ENCODE assay signal across 1 cellular context in the genomic region with DNA sequence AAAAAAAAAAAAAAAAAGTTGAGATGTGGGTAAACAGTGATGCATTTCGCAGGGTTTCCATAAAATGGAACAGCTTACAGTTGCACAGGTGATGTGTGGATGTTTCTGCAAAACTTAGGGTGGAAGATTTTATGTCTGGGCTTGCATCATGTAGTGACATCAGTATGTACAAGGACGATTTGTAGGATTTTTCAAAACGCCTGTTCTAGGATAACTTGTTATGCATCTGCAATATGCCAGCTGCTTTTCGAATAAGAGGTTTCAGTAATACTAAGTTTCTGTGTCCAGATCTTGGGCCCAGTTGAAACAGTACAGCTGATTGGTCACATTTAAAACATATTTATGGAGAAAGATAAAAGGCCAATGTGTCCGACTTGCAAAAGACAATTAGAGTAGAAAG.
TF ChIP-seq lines count a peak whose summit lies in the region.

No MANE protein-coding gene starts in this region.

TF ChIP-seq in K562, 482 proteins besides CTCF, POLR2A, EP300 and RAD21 (continued from another document and continues in another):
- TF ChIP-seq, protein P1, sequence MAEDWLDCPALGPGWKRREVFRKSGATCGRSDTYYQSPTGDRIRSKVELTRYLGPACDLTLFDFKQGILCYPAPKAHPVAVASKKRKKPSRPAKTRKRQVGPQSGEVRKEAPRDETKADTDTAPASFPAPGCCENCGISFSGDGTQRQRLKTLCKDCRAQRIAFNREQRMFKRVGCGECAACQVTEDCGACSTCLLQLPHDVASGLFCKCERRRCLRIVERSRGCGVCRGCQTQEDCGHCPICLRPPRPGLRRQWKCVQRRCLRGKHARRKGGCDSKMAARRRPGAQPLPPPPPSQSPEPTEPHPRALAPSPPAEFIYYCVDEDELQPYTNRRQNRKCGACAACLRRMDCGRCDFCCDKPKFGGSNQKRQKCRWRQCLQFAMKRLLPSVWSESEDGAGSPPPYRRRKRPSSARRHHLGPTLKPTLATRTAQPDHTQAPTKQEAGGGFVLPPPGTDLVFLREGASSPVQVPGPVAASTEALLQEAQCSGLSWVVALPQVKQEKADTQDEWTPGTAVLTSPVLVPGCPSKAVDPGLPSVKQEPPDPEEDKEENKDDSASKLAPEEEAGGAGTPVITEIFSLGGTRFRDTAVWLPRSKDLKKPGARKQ (CRISPR knock-in tag; IDR thresholded peaks at IDR 0.05), result no peak
- TF ChIP-seq POLR3A (IDR thresholded peaks at IDR 0.05; ENCODE audit: borderline replicate concordance, extremely low read depth, insufficient read depth, insufficient read length) (no peak), MAZ (CRISPR knock-in tag; conservative IDR thresholded peaks at IDR 0.05 in 1 of 2, IDR thresholded peaks at IDR 0.05 in 1 of 2) (no peak), SETDB1 (IDR thresholded peaks at IDR 0.05; ENCODE audit: low read length) (no peak), ELF1 (tag; IDR thresholded peaks at IDR 0.05) (no peak), ZNF551 (CRISPR knock-in tag; IDR thresholded peaks at IDR 0.05) (no peak), MAFG (tag; conservative IDR thresholded peaks at IDR 0.05) (no peak), PYGO2 (tag; IDR thresholded peaks at IDR 0.05) (no peak), ZNF184 (CRISPR knock-in tag; IDR thresholded peaks at IDR 0.05) (no peak), GATAD2A (IDR thresholded peaks at IDR 0.05) (no peak), KAT2B (IDR thresholded peaks at IDR 0.05; ENCODE audit: low read depth, low read length) (no peak), NBN (IDR thresholded peaks at IDR 0.05; ENCODE audit: low read depth) (no peak), HNRNPK (IDR thresholded peaks at IDR 0.05; ENCODE audit: low read depth, low read length, poor library complexity, severe bottlenecking) (no peak), ZNF764 (CRISPR knock-in tag; IDR thresholded peaks at IDR 0.05; ENCODE audit: low read depth) (no peak), JUND (IDR thresholded peaks at IDR 0.05; ENCODE audit: borderline replicate concordance, low read depth, low read length) (peak; percentile 36; the same call in 1 of the 2 replicates), JUND (tag; IDR thresholded peaks at IDR 0.05; ENCODE audit: borderline replicate concordance, low read depth, low read length) (no peak; the same call in 2 of the 3 replicates), SAP30 (IDR thresholded peaks at IDR 0.05; ENCODE audit: borderline replicate concordance, insufficient read depth, low read depth, low read length, poor library complexity, severe bottlenecking) (no peak), DACH1 (IDR thresholded peaks at IDR 0.05; ENCODE audit: partially characterized antibody) (peak; percentile 36), NFYB (IDR thresholded peaks at IDR 0.05; ENCODE audit: extremely low read depth, insufficient read length) (no peak), MCM7 (IDR thresholded peaks at IDR 0.05) (no peak), BCOR (IDR thresholded peaks at IDR 0.05) (no peak), POLR2H (tag; IDR thresholded peaks at IDR 0.05; ENCODE audit: low read depth) (peak; percentile 8; the same call in 1 of the 2 replicates)
- TF ChIP-seq, protein P2, sequence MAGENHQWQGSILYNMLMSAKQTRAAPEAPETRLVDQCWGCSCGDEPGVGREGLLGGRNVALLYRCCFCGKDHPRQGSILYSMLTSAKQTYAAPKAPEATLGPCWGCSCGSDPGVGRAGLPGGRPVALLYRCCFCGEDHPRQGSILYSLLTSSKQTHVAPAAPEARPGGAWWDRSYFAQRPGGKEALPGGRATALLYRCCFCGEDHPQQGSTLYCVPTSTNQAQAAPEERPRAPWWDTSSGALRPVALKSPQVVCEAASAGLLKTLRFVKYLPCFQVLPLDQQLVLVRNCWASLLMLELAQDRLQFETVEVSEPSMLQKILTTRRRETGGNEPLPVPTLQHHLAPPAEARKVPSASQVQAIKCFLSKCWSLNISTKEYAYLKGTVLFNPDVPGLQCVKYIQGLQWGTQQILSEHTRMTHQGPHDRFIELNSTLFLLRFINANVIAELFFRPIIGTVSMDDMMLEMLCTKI (IDR thresholded peaks at IDR 0.05; ENCODE audit: partially characterized antibody), result no peak
- TF ChIP-seq, protein P3, sequence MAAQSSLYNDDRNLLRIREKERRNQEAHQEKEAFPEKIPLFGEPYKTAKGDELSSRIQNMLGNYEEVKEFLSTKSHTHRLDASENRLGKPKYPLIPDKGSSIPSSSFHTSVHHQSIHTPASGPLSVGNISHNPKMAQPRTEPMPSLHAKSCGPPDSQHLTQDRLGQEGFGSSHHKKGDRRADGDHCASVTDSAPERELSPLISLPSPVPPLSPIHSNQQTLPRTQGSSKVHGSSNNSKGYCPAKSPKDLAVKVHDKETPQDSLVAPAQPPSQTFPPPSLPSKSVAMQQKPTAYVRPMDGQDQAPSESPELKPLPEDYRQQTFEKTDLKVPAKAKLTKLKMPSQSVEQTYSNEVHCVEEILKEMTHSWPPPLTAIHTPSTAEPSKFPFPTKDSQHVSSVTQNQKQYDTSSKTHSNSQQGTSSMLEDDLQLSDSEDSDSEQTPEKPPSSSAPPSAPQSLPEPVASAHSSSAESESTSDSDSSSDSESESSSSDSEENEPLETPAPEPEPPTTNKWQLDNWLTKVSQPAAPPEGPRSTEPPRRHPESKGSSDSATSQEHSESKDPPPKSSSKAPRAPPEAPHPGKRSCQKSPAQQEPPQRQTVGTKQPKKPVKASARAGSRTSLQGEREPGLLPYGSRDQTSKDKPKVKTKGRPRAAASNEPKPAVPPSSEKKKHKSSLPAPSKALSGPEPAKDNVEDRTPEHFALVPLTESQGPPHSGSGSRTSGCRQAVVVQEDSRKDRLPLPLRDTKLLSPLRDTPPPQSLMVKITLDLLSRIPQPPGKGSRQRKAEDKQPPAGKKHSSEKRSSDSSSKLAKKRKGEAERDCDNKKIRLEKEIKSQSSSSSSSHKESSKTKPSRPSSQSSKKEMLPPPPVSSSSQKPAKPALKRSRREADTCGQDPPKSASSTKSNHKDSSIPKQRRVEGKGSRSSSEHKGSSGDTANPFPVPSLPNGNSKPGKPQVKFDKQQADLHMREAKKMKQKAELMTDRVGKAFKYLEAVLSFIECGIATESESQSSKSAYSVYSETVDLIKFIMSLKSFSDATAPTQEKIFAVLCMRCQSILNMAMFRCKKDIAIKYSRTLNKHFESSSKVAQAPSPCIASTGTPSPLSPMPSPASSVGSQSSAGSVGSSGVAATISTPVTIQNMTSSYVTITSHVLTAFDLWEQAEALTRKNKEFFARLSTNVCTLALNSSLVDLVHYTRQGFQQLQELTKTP (IDR thresholded peaks at IDR 0.05; ENCODE audit: low read depth in 1 of 2, partially characterized antibody in 2 of 2), result no peak
- TF ChIP-seq, protein P4, sequence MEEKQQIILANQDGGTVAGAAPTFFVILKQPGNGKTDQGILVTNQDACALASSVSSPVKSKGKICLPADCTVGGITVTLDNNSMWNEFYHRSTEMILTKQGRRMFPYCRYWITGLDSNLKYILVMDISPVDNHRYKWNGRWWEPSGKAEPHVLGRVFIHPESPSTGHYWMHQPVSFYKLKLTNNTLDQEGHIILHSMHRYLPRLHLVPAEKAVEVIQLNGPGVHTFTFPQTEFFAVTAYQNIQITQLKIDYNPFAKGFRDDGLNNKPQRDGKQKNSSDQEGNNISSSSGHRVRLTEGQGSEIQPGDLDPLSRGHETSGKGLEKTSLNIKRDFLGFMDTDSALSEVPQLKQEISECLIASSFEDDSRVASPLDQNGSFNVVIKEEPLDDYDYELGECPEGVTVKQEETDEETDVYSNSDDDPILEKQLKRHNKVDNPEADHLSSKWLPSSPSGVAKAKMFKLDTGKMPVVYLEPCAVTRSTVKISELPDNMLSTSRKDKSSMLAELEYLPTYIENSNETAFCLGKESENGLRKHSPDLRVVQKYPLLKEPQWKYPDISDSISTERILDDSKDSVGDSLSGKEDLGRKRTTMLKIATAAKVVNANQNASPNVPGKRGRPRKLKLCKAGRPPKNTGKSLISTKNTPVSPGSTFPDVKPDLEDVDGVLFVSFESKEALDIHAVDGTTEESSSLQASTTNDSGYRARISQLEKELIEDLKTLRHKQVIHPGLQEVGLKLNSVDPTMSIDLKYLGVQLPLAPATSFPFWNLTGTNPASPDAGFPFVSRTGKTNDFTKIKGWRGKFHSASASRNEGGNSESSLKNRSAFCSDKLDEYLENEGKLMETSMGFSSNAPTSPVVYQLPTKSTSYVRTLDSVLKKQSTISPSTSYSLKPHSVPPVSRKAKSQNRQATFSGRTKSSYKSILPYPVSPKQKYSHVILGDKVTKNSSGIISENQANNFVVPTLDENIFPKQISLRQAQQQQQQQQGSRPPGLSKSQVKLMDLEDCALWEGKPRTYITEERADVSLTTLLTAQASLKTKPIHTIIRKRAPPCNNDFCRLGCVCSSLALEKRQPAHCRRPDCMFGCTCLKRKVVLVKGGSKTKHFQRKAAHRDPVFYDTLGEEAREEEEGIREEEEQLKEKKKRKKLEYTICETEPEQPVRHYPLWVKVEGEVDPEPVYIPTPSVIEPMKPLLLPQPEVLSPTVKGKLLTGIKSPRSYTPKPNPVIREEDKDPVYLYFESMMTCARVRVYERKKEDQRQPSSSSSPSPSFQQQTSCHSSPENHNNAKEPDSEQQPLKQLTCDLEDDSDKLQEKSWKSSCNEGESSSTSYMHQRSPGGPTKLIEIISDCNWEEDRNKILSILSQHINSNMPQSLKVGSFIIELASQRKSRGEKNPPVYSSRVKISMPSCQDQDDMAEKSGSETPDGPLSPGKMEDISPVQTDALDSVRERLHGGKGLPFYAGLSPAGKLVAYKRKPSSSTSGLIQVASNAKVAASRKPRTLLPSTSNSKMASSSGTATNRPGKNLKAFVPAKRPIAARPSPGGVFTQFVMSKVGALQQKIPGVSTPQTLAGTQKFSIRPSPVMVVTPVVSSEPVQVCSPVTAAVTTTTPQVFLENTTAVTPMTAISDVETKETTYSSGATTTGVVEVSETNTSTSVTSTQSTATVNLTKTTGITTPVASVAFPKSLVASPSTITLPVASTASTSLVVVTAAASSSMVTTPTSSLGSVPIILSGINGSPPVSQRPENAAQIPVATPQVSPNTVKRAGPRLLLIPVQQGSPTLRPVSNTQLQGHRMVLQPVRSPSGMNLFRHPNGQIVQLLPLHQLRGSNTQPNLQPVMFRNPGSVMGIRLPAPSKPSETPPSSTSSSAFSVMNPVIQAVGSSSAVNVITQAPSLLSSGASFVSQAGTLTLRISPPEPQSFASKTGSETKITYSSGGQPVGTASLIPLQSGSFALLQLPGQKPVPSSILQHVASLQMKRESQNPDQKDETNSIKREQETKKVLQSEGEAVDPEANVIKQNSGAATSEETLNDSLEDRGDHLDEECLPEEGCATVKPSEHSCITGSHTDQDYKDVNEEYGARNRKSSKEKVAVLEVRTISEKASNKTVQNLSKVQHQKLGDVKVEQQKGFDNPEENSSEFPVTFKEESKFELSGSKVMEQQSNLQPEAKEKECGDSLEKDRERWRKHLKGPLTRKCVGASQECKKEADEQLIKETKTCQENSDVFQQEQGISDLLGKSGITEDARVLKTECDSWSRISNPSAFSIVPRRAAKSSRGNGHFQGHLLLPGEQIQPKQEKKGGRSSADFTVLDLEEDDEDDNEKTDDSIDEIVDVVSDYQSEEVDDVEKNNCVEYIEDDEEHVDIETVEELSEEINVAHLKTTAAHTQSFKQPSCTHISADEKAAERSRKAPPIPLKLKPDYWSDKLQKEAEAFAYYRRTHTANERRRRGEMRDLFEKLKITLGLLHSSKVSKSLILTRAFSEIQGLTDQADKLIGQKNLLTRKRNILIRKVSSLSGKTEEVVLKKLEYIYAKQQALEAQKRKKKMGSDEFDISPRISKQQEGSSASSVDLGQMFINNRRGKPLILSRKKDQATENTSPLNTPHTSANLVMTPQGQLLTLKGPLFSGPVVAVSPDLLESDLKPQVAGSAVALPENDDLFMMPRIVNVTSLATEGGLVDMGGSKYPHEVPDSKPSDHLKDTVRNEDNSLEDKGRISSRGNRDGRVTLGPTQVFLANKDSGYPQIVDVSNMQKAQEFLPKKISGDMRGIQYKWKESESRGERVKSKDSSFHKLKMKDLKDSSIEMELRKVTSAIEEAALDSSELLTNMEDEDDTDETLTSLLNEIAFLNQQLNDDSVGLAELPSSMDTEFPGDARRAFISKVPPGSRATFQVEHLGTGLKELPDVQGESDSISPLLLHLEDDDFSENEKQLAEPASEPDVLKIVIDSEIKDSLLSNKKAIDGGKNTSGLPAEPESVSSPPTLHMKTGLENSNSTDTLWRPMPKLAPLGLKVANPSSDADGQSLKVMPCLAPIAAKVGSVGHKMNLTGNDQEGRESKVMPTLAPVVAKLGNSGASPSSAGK (IDR thresholded peaks at IDR 0.05), result 0 out of 2 replicates have a peak, but pooled peaks have one; percentile 2
- TF ChIP-seq, protein P5, sequence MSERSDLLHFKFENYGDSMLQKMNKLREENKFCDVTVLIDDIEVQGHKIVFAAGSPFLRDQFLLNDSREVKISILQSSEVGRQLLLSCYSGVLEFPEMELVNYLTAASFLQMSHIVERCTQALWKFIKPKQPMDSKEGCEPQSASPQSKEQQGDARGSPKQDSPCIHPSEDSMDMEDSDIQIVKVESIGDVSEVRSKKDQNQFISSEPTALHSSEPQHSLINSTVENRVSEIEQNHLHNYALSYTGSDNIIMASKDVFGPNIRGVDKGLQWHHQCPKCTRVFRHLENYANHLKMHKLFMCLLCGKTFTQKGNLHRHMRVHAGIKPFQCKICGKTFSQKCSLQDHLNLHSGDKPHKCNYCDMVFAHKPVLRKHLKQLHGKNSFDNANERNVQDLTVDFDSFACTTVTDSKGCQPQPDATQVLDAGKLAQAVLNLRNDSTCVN (CRISPR knock-in tag; IDR thresholded peaks at IDR 0.05), result no peak
- TF ChIP-seq, protein P6, sequence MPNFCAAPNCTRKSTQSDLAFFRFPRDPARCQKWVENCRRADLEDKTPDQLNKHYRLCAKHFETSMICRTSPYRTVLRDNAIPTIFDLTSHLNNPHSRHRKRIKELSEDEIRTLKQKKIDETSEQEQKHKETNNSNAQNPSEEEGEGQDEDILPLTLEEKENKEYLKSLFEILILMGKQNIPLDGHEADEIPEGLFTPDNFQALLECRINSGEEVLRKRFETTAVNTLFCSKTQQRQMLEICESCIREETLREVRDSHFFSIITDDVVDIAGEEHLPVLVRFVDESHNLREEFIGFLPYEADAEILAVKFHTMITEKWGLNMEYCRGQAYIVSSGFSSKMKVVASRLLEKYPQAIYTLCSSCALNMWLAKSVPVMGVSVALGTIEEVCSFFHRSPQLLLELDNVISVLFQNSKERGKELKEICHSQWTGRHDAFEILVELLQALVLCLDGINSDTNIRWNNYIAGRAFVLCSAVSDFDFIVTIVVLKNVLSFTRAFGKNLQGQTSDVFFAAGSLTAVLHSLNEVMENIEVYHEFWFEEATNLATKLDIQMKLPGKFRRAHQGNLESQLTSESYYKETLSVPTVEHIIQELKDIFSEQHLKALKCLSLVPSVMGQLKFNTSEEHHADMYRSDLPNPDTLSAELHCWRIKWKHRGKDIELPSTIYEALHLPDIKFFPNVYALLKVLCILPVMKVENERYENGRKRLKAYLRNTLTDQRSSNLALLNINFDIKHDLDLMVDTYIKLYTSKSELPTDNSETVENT (CRISPR knock-in tag; IDR thresholded peaks at IDR 0.05), result no peak
- TF ChIP-seq, protein P7, sequence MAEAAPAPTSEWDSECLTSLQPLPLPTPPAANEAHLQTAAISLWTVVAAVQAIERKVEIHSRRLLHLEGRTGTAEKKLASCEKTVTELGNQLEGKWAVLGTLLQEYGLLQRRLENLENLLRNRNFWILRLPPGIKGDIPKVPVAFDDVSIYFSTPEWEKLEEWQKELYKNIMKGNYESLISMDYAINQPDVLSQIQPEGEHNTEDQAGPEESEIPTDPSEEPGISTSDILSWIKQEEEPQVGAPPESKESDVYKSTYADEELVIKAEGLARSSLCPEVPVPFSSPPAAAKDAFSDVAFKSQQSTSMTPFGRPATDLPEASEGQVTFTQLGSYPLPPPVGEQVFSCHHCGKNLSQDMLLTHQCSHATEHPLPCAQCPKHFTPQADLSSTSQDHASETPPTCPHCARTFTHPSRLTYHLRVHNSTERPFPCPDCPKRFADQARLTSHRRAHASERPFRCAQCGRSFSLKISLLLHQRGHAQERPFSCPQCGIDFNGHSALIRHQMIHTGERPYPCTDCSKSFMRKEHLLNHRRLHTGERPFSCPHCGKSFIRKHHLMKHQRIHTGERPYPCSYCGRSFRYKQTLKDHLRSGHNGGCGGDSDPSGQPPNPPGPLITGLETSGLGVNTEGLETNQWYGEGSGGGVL (CRISPR knock-in tag; IDR thresholded peaks at IDR 0.05), result no peak
